8 cellular contexts compared by ENCODE assay signal in the genomic region with DNA sequence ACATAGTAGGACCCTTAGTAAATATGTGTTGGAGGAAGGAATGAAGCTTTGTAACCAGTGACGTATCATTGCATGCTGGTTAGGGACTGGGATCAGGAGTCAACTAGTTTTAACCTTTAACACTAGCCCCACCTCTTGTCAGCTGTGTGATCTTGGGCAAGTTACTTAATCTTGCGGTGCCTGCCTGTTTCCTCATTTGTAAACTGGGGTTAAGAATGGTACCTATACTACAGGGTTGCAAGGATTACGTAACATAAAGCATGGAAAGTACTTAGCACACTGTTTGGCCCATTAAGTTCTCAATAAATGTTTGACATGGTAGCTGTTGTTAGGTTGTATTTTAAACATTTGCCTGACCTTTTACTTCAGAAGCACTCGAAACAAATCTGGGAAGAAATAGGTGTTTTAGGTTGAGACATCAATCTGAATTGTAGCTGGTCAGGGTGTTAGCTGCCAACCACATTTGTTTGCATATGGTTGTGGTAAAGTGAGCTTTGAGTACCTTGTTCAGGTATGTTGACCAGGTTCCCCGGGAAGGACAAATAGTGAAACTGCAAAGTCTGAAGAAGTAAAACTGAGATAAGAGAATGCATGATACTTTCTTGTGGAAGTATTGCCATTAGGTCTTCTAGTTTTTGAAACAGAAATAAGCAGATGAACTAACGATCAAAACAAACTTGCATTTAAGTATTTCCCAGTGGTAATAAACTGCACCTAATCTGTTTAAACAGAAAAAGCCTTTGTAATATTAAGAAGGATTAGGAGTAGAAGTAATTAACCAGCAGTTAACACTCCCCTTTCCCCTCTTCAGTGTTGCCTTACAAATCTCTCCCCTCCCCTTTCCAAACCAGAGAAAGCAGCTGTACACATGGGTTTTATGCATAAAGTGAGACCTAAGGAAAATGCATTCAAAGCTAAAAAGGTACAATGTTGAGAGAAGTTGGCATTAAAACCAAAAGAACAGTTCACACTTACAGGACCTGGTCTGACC. TPM values are rescaled to one million over a fixed set of nuclear protein-coding genes. Genes with fewer than 3 reads are reported as not detected.
DNase-seq lines count a peak whose midpoint lies in the region; ATAC-seq and TF ChIP-seq lines count a peak whose summit lies in the region.

No MANE protein-coding gene starts in this region.

- H3K4me3 ChIP-seq in HL-60 (replicated peaks; ENCODE audit: insufficient read depth, low read length) (no peak overlapping the region), endodermal cell (ENCODE audit: low read length) (peak overlapping the region; percentile 20), foreskin fibroblast (ENCODE audit: low read depth in 1 of 2, low read length in 2 of 2) (no peak overlapping the region)

- H3K27me3 Mint-ChIP-seq in endodermal cell (ENCODE audit: insufficient read depth) = no peaks in the 10 kb centered on the region
- no peaks in the 10 kb centered on the region for H3K27me3 Mint-ChIP-seq in activated T-helper 1 cell treated with anti-CD3 and anti-CD28 coated beads, Interleukin-12 subunit alpha, Interleukin-12 subunit beta, Interleukin-2, Interleukin-4 antibody, amounts not matched to agents 30 ng/mL and 10 ng/mL and 1 ng/mL, durations not matched to agents 14 hours and 24 hours and 36 hours (ENCODE audit: insufficient read depth)

- H3K9me3 Mint-ChIP-seq in endodermal cell = no peaks in the 10 kb centered on the region
- H3K9me3 Mint-ChIP-seq in activated T-helper 1 cell treated with anti-CD3 and anti-CD28 coated beads, Interleukin-12 subunit alpha, Interleukin-12 subunit beta, Interleukin-2, Interleukin-4 antibody, amounts not matched to agents 30 ng/mL and 10 ng/mL and 1 ng/mL, durations not matched to agents 14 hours and 24 hours and 36 hours = no peaks in the 10 kb centered on the region

- H3K36me3 Mint-ChIP-seq in endodermal cell (ENCODE audit: low read depth) = peaks cover under 1% of the 10 kb centered on the region
- H3K36me3 Mint-ChIP-seq in activated T-helper 1 cell treated with anti-CD3 and anti-CD28 coated beads, Interleukin-12 subunit alpha, Interleukin-12 subunit beta, Interleukin-2, Interleukin-4 antibody, amounts not matched to agents 30 ng/mL and 10 ng/mL and 1 ng/mL, durations not matched to agents 14 hours and 24 hours and 36 hours (ENCODE audit: low read depth) = peaks cover 19% of the 10 kb centered on the region

- H3K9me3 ChIP-seq in endodermal cell (ENCODE audit: control insufficient read depth, low read length) = no peaks in the 10 kb centered on the region

- H3K27ac Mint-ChIP-seq in endodermal cell = peak overlapping the region; percentile 38
- H3K27ac Mint-ChIP-seq in activated T-helper 1 cell treated with anti-CD3 and anti-CD28 coated beads, Interleukin-12 subunit alpha, Interleukin-12 subunit beta, Interleukin-2, Interleukin-4 antibody, amounts not matched to agents 30 ng/mL and 10 ng/mL and 1 ng/mL, durations not matched to agents 14 hours and 24 hours and 36 hours = no peak overlapping the region

- peaks cover 25% of the 10 kb centered on the region for H3K36me3 ChIP-seq in endodermal cell (ENCODE audit: control insufficient read depth, insufficient read depth, low read length)

- H3K4me1 Mint-ChIP-seq in endodermal cell = peaks cover 68% of the 10 kb centered on the region
- peaks cover 78% of the 10 kb centered on the region for H3K4me1 Mint-ChIP-seq in activated T-helper 1 cell treated with anti-CD3 and anti-CD28 coated beads, Interleukin-12 subunit alpha, Interleukin-12 subunit beta, Interleukin-2, Interleukin-4 antibody, amounts not matched to agents 30 ng/mL and 10 ng/mL and 1 ng/mL, durations not matched to agents 14 hours and 24 hours and 36 hours (ENCODE audit: low read depth)

- DNase-seq in GM10266 (ENCODE audit: extremely low spot score) (no peak), HL-60 (ENCODE audit: low read depth in 1 of 2, low spot score in 1 of 2) (peak; percentile 93 to 97), endodermal cell (no peak), AG08396 (ENCODE audit: low spot score) (no peak), foreskin fibroblast (no peak), substantia nigra (lab: John Stamatoyannopoulos, UW) (no peak)
- DNase-seq in activated T-helper 1 cell treated with anti-CD3 and anti-CD28 coated beads, Interleukin-12 subunit alpha, Interleukin-12 subunit beta, Interleukin-2, Interleukin-4 antibody, amounts not matched to agents 30 ng/mL and 10 ng/mL and 1 ng/mL, durations not matched to agents 14 hours and 24 hours and 36 hours (ENCODE audit: low spot score) = no peak

- WGBS in endodermal cell (ENCODE audit: insufficient coverage in 1 of 2, insufficient read length in 1 of 2), 2 experiments = 77 to 86% methylated on average over 4 to 6 of the region's 6 CpGs

- H3K4me1 ChIP-seq in endodermal cell (ENCODE audit: control insufficient read depth, insufficient read depth, low read length) = peaks cover 14% of the 10 kb centered on the region

- intact Hi-C loops in activated T-helper 1 cell treated with anti-CD3 and anti-CD28 coated beads, Interleukin-12 subunit alpha, Interleukin-12 subunit beta, Interleukin-2, Interleukin-4 antibody, amounts not matched to agents 30 ng/mL and 10 ng/mL and 1 ng/mL, durations not matched to agents 14 hours and 24 hours and 36 hours (cut with micrococcal nuclease) = no loop called here

- TF ChIP-seq CTCF in GM10266 (IDR thresholded peaks at IDR 0.05; ENCODE audit: control insufficient read depth, insufficient read depth, low read depth, missing control alignments) (peak; percentile 7), HL-60 (IDR thresholded peaks at IDR 0.05; ENCODE audit: insufficient read depth, low read length) (no peak), endodermal cell (conservative IDR thresholded peaks at IDR 0.05) (no peak), foreskin fibroblast (IDR thresholded peaks at IDR 0.05; ENCODE audit: low read depth, low read length) (no peak)

- no peaks in the 10 kb centered on the region for H3K27me3 ChIP-seq in HL-60 (ENCODE audit: insufficient read depth, poor library complexity, severe bottlenecking)
- no peaks in the 10 kb centered on the region for H3K27me3 ChIP-seq in endodermal cell (ENCODE audit: control insufficient read depth, insufficient read depth, low read length, poor library complexity, severe bottlenecking)

- no peak overlapping the region for H3K9ac ChIP-seq in endodermal cell (ENCODE audit: extremely low read depth, low read length, poor library complexity, severe bottlenecking)

- H3K4me3 Mint-ChIP-seq in endodermal cell = peak overlapping the region; percentile 22
- H3K4me3 Mint-ChIP-seq in activated T-helper 1 cell treated with anti-CD3 and anti-CD28 coated beads, Interleukin-12 subunit alpha, Interleukin-12 subunit beta, Interleukin-2, Interleukin-4 antibody, amounts not matched to agents 30 ng/mL and 10 ng/mL and 1 ng/mL, durations not matched to agents 14 hours and 24 hours and 36 hours = no peak overlapping the region

- ATAC-seq in GM21515 (IDR thresholded peaks at IDR 0.05; ENCODE audit: unreplicated experiment) = peak; percentile 56

- peak overlapping the region; percentile 15; the same call in 1 of the 2 replicates for H3K27ac ChIP-seq in HL-60 (replicated peaks)
- H3K27ac ChIP-seq in endodermal cell (ENCODE audit: low read depth, low read length) = no peak overlapping the region
- no peak overlapping the region for H3K27ac ChIP-seq in substantia nigra (ENCODE audit: low read depth, low read length, poor library complexity, severe bottlenecking)

RNA-seq across cellular contexts. Expression of a gene that starts 25.8 kb away (rescaled TPM):
- not detected for total RNA-seq in endodermal cell
- polyA plus RNA-seq in endodermal cell (2013, experiment 1 of 2) = not detected
- polyA plus RNA-seq in endodermal cell (2013, experiment 2 of 2) = not detected
- total RNA-seq in activated T-helper 1 cell treated with anti-CD3 and anti-CD28 coated beads, Interleukin-12 subunit alpha, Interleukin-12 subunit beta, Interleukin-2, Interleukin-4 antibody, amounts not matched to agents 30 ng/mL and 10 ng/mL and 1 ng/mL, durations not matched to agents 14 hours and 24 hours and 36 hours = not detected in 2 replicates

Comparison
In these comparisons a context has a peak if more than half of its experiments do, and no peak if none do; other contexts are left out.
1. DNase-seq: peak in HL-60 (2 of 2); none in GM10266 (single experiment), endodermal cell (single experiment), AG08396 (single experiment), foreskin fibroblast (0 of 2), substantia nigra (0 of 49) and activated T-helper 1 cell treated with anti-CD3 and anti-CD28 coated beads, Interleukin-12 subunit alpha, Interleukin-12 subunit beta, Interleukin-2, Interleukin-4 antibody, amounts not matched to agents 30 ng/mL and 10 ng/mL and 1 ng/mL, durations not matched to agents 14 hours and 24 hours and 36 hours (single experiment).